In genomic region chr9:96771124-96771523, GRCh38 we compare ENCODE assay signal across 24 cellular contexts.
"Had no signal": no experiment of that assay in that cellular context is flagged by ENCODE, and none has a peak within 500 bp of the region (broad histone marks: within the 10 kb centered on the region; RNA-seq: fewer than 3 reads in every experiment).

No MANE protein-coding gene starts in this region.

- H3K4me1 Mint-ChIP-seq: nephron progenitor cell; stimulated activated effector memory CD8-positive, alpha-beta T cell treated with anti-CD3 and anti-CD28 coated beads, Interleukin-12 subunit alpha, Interleukin-12 subunit beta, amount 100 ng/mL, for 72 hours had no signal

- FAIRE-seq: kidney had no signal

- H3K27me3 Mint-ChIP-seq: naive thymus-derived CD8-positive, alpha-beta T cell; type B pancreatic cell had no signal

- H3K27ac Mint-ChIP-seq: naive thymus-derived CD8-positive, alpha-beta T cell; nephron progenitor cell; stimulated activated effector memory CD8-positive, alpha-beta T cell treated with anti-CD3 and anti-CD28 coated beads, Interleukin-12 subunit alpha, Interleukin-12 subunit beta, amount 100 ng/mL, for 72 hours; type B pancreatic cell had no signal

- DNase-seq: cortex of kidney; foreskin fibroblast; gastrocnemius medialis; head of caudate nucleus; kidney; mesendoderm; midbrain; naive thymus-derived CD8-positive, alpha-beta T cell; nephron progenitor cell; nucleus accumbens; stimulated activated CD4-positive, alpha-beta T cell treated with anti-CD3 and anti-CD28 coated beads, Interleukin-2, amount 100 ng/mL, for 24 hours; stimulated activated CD4-positive, alpha-beta T cell treated with anti-CD3 and anti-CD28 coated beads, Interleukin-4, amount 100 ng/mL, for 24 hours; stimulated activated naive CD4-positive, alpha-beta T cell treated with Interleukin-2 at 50 U/mL for 16 hours; stomach; testis; tibial artery had no signal

- H3K4me3 Mint-ChIP-seq: naive thymus-derived CD8-positive, alpha-beta T cell; nephron progenitor cell; stimulated activated effector memory CD8-positive, alpha-beta T cell treated with anti-CD3 and anti-CD28 coated beads, Interleukin-12 subunit alpha, Interleukin-12 subunit beta, amount 100 ng/mL, for 72 hours; type B pancreatic cell had no signal

- H3K4me3 ChIP-seq: gastrocnemius medialis, prostate gland, right atrium auricular region, stomach, testis, tibial artery had no signal

- H3K36me3 ChIP-seq: prostate gland had no signal

- H3K27me3 ChIP-seq: gastrocnemius medialis, right atrium auricular region, stomach, testis, tibial artery had no signal

- H3K27ac ChIP-seq: epithelial cell of prostate, gastrocnemius medialis, prostate gland, right atrium auricular region, stomach, testis, tibial artery had no signal

- ATAC-seq: esophagus mucosa; gastrocnemius medialis; left lobe of liver; naive thymus-derived CD8-positive, alpha-beta T cell; sciatic nerve; stimulated activated effector memory CD8-positive, alpha-beta T cell treated with anti-CD3 and anti-CD28 coated beads, Interleukin-12 subunit alpha, Interleukin-12 subunit beta, amount 100 ng/mL, for 72 hours had no signal

- H3K4me1 ChIP-seq: gastrocnemius medialis, prostate gland, right atrium auricular region, stomach, testis, tibial artery had no signal

- H3K9me3 ChIP-seq: prostate gland, testis had no signal
